16 cellular contexts compared by ENCODE assay signal in genomic region chr2:201110615-201111014, GRCh38. TPM values are rescaled to one million over a fixed set of nuclear protein-coding genes. Genes with fewer than 3 reads are reported as not detected.
A peak's percentile ranks its signal among the peaks of the same experiment; 100 is the strongest.
DNase-seq lines count a peak whose midpoint lies in the region; ATAC-seq and TF ChIP-seq lines count a peak whose summit lies in the region.
"Had no signal": no experiment of that assay in that cellular context is flagged by ENCODE, and none has a peak within 500 bp of the region (broad histone marks: within the 10 kb centered on the region; RNA-seq: fewer than 3 reads in every experiment).

No MANE protein-coding gene starts in this region.

- no peak overlapping the region for H4K5ac ChIP-seq in mesendoderm (ENCODE audit: low read length)

- H3K4me3 ChIP-seq in GM23338, result no peak overlapping the region
- no peak overlapping the region for H3K4me3 ChIP-seq in mesendoderm (ENCODE audit: low read length)
- H3K4me3 ChIP-seq in psoas muscle, result peak overlapping the region; percentile 6
- H3K4me3 ChIP-seq: HAP-1 had no signal

- no peak overlapping the region for H2BK5ac ChIP-seq in mesendoderm (ENCODE audit: low read length)

- no peaks in the 10 kb centered on the region for H3K36me3 ChIP-seq in GM23338 (ENCODE audit: insufficient read depth)
- H3K36me3 ChIP-seq in mesendoderm (ENCODE audit: control insufficient read depth, insufficient read depth, low read length), result no peaks in the 10 kb centered on the region
- H3K36me3 ChIP-seq in psoas muscle (ENCODE audit: insufficient read depth in 1 of 2, low read depth in 1 of 2), result no peaks in the 10 kb centered on the region
- H3K36me3 ChIP-seq: HAP-1 had no signal

- peaks cover 8% of the 10 kb centered on the region for H3K4me1 Mint-ChIP-seq in GM23338
- H3K4me1 Mint-ChIP-seq in activated naive CD4-positive, alpha-beta T cell treated with anti-CD3 and anti-CD28 coated beads, Interleukin-2, amount 10 ng/mL, durations not matched to agents 7 days and 5 days, result peaks cover 20% of the 10 kb centered on the region

- no peaks in the 10 kb centered on the region for H3K9me3 ChIP-seq in psoas muscle
- H3K9me3 ChIP-seq: HAP-1 had no signal

- H3K18ac ChIP-seq in mesendoderm (ENCODE audit: low read length), result no peak overlapping the region

- no peaks in the 10 kb centered on the region for H4K20me1 ChIP-seq in GM23338 (replicated peaks; ENCODE audit: insufficient read depth)

- H3K23ac ChIP-seq in mesendoderm (ENCODE audit: low read length), result no peak overlapping the region

- H3K27ac Mint-ChIP-seq in GM23338, result no peak overlapping the region
- no peak overlapping the region for H3K27ac Mint-ChIP-seq in activated naive CD4-positive, alpha-beta T cell treated with anti-CD3 and anti-CD28 coated beads, Interleukin-2, amount 10 ng/mL, durations not matched to agents 7 days and 5 days
- H3K27ac Mint-ChIP-seq: HFFc6 had no signal

- no peak overlapping the region for H2AK5ac ChIP-seq in mesendoderm (ENCODE audit: low read length)

- intact Hi-C loops in psoas muscle (cut with DNase I), result loop anchor here (5.0 kb wide), 2 partner anchors 38 to 52 kb away; partner anchors contain the start of genes HYCC2 (in 1 of the 2) and NDUFB3 (in 1 of the 2)

- no peak overlapping the region for H3K27ac ChIP-seq in GM23338 (ENCODE audit: low read depth)
- no peak overlapping the region for H3K27ac ChIP-seq in mesendoderm (ENCODE audit: low read depth, low read length)
- H3K27ac ChIP-seq in psoas muscle, result peak overlapping the region; percentile 85

- no peaks in the 10 kb centered on the region for H3K9me2 ChIP-seq in GM23338 (ENCODE audit: insufficient read depth)

- POLR2A ChIA-PET in GM10248 (lab: Yijun Ruan, JAX), result no interaction called here

- peaks cover 7% of the 10 kb centered on the region for H3K27me3 Mint-ChIP-seq in GM23338 (ENCODE audit: insufficient read depth, low read depth, poor library complexity)
- H3K27me3 Mint-ChIP-seq in activated naive CD4-positive, alpha-beta T cell treated with anti-CD3 and anti-CD28 coated beads, Interleukin-2, amount 10 ng/mL, durations not matched to agents 7 days and 5 days, result no peaks in the 10 kb centered on the region
- H3K27me3 Mint-ChIP-seq: CD4-positive, alpha-beta memory T cell had no signal

- H3K9ac ChIP-seq in mesendoderm (ENCODE audit: low read length), result no peak overlapping the region

- no peaks in the 10 kb centered on the region for H3K79me1 ChIP-seq in mesendoderm (ENCODE audit: low read length)

- ATAC-seq in GM23338, result no peak
- peak in 3 of 4 donors; percentile 73 to 85 (median 81) for ATAC-seq in psoas muscle
- ATAC-seq in GM18909 (IDR thresholded peaks at IDR 0.05; ENCODE audit: poor library complexity, unreplicated experiment), result no peak

- H2BK120ac ChIP-seq in mesendoderm (ENCODE audit: low read depth, low read length), result no peak overlapping the region

- no peak overlapping the region for H4K8ac ChIP-seq in mesendoderm (ENCODE audit: low read depth, low read length)

- peaks cover 9% of the 10 kb centered on the region for H3K9me3 Mint-ChIP-seq in GM23338
- no peaks in the 10 kb centered on the region for H3K9me3 Mint-ChIP-seq in activated naive CD4-positive, alpha-beta T cell treated with anti-CD3 and anti-CD28 coated beads, Interleukin-2, amount 10 ng/mL, durations not matched to agents 7 days and 5 days
- H3K9me3 Mint-ChIP-seq: HFFc6 had no signal

- H3K27me3 ChIP-seq in GM23338 (ENCODE audit: insufficient read depth) (no peaks in the 10 kb centered on the region), mesendoderm (ENCODE audit: insufficient read depth, low read length, poor library complexity) (no peaks in the 10 kb centered on the region), psoas muscle (ENCODE audit: insufficient read depth in 3 of 3, low read length in 2 of 3) (no peaks in the 10 kb centered on the region)

- no peak overlapping the region for H2AFZ ChIP-seq in GM23338

- no peak overlapping the region for H3K4me3 Mint-ChIP-seq in GM23338
- no peak overlapping the region for H3K4me3 Mint-ChIP-seq in activated naive CD4-positive, alpha-beta T cell treated with anti-CD3 and anti-CD28 coated beads, Interleukin-2, amount 10 ng/mL, durations not matched to agents 7 days and 5 days
- H3K4me3 Mint-ChIP-seq: CD4-positive, alpha-beta memory T cell; HFFc6 had no signal

- H3K4me2 ChIP-seq in GM23338, result peak overlapping the region; percentile 28; the same call in 1 of the 2 replicates
- no peak overlapping the region for H3K4me2 ChIP-seq in mesendoderm (ENCODE audit: low read length)

- H3K79me2 ChIP-seq in GM23338 (replicated peaks; ENCODE audit: insufficient read depth) (no peaks in the 10 kb centered on the region), mesendoderm (ENCODE audit: control insufficient read depth, insufficient read depth, low read length) (no peaks in the 10 kb centered on the region)

- no peak for TF ChIP-seq CTCF in GM23338 (conservative IDR thresholded peaks at IDR 0.05; ENCODE audit: low read depth in 2 of 2)
- TF ChIP-seq CTCF in psoas muscle (IDR thresholded peaks at IDR 0.05), result no peak
- no peak for TF ChIP-seq CTCF in GM10248 (IDR thresholded peaks at IDR 0.05; ENCODE audit: control extremely low read depth, extremely low read depth, low read depth, missing control alignments)

- H3F3A ChIP-seq in GM23338 (replicated peaks; ENCODE audit: low read depth), result peaks cover 4% of the 10 kb centered on the region; the same call in 1 of the 2 replicates

- no peak overlapping the region for H3K56ac ChIP-seq in mesendoderm (ENCODE audit: low read length)

- peak overlapping the region; percentile 55 for H3K4ac ChIP-seq in mesendoderm (ENCODE audit: low read depth, low read length)

- H3K4me1 ChIP-seq in GM23338 (ENCODE audit: insufficient read depth), result peaks cover 3% of the 10 kb centered on the region; the same call in 1 of the 2 replicates
- no peaks in the 10 kb centered on the region for H3K4me1 ChIP-seq in mesendoderm (ENCODE audit: control insufficient read depth, low read depth, low read length)
- H3K4me1 ChIP-seq in psoas muscle, result peaks cover 33% of the 10 kb centered on the region

- H3K36me3 Mint-ChIP-seq in GM23338 (ENCODE audit: low read depth), result peaks cover 4% of the 10 kb centered on the region; the same call in 1 of the 3 replicates
- peaks cover 10% of the 10 kb centered on the region for H3K36me3 Mint-ChIP-seq in activated naive CD4-positive, alpha-beta T cell treated with anti-CD3 and anti-CD28 coated beads, Interleukin-2, amount 10 ng/mL, durations not matched to agents 7 days and 5 days

- CTCF ChIA-PET in GM10248 (lab: Yijun Ruan, JAX), result interaction anchor here (1.3 to 1.6 kb wide), 2 partner anchors 20 to 205 kb away, joined by 3 to 4 read pairs; no protein-coding TSS in a partner anchor
- CTCF ChIA-PET in activated naive CD4-positive, alpha-beta T cell treated with anti-CD3 and anti-CD28 coated beads, Interleukin-2, amount 10 ng/mL, durations not matched to agents 7 days and 5 days (lab: Charles Lee), result interaction anchor here (1.0 kb wide), 1 partner anchor 67 kb away, joined by 3 read pairs; no protein-coding TSS in a partner anchor

- DNase-seq in GM23338 (ENCODE audit: low spot score) (no peak), mesendoderm (no peak), psoas muscle (no peak), GM10248 (ENCODE audit: extremely low spot score) (no peak)
- DNase-seq in activated naive CD4-positive, alpha-beta T cell treated with anti-CD3 and anti-CD28 coated beads, Interleukin-2, amount 10 ng/mL, durations not matched to agents 7 days and 5 days, result no peak
- DNase-seq: C1 segment of cervical spinal cord; Calu3; CD4-positive, alpha-beta memory T cell; COR-L47; DMS53; DMS79 treated with DMSO at 0.1 percent for 48 hours; GF-D8; GOT3; HFFc6 had no signal

- H2BK15ac ChIP-seq in mesendoderm (replicated peaks; ENCODE audit: low read depth), result no peak overlapping the region

TF ChIP-seq in GM23338, 12 proteins besides CTCF, POLR2A, EP300 and RAD21 (continues in another document):
- TF ChIP-seq EZH2 (IDR thresholded peaks at IDR 0.05; ENCODE audit: low read depth, unreplicated experiment), result no peak
- TF ChIP-seq JUNB (IDR thresholded peaks at IDR 0.05; ENCODE audit: unreplicated experiment), result no peak
- no peak for TF ChIP-seq EZH2phosphoT487 (IDR thresholded peaks at IDR 0.05; ENCODE audit: unreplicated experiment)

RNA-seq across cellular contexts. Expression of gene CFLAR, which starts 5.3 kb away (rescaled TPM):
- total RNA-seq in GM23338 (2014; rRNA removed; shearing (Covaris generic)), result 15.1 and 16.2 TPM in 2 replicates
- polyA plus RNA-seq in GM23338 (2016; fragmentation: Nextera tagmentation; extraction: Ambion mirVana) (10.0 and 10.1 TPM in 2 replicates), psoas muscle (100 to 1,000 TPM in 2 of 3 donors, 10 to 100 TPM in 1; 84.7 to 340 (median 239) TPM)
- 5.4 TPM for polyA plus RNA-seq in mesendoderm (2013, experiment 1 of 2)
- 5.5 TPM for polyA plus RNA-seq in mesendoderm (2013, experiment 2 of 2)
- 100 to 1,000 TPM; 180 to 358 (median 346) TPM for total RNA-seq in psoas muscle

RNA-seq across cellular contexts. Expression of gene NDUFB3, which starts 38.8 kb away (rescaled TPM):
- total RNA-seq in GM23338 (2014; rRNA removed; shearing (Covaris generic)), result 34.3 and 35.6 TPM in 2 replicates
- 199 and 230 TPM in 2 replicates for polyA plus RNA-seq in GM23338 (2016; fragmentation: Nextera tagmentation; extraction: Ambion mirVana)
- 98.6 TPM for polyA plus RNA-seq in mesendoderm (2013, experiment 1 of 2)
- polyA plus RNA-seq in mesendoderm (2013, experiment 2 of 2), result 101 TPM
- 100 to 1,000 TPM; 188 to 271 (median 261) TPM for total RNA-seq in psoas muscle
- polyA plus RNA-seq in psoas muscle, result 100 to 1,000 TPM; 200 to 255 (median 202) TPM

RNA-seq across cellular contexts. Expression of gene HYCC2, which starts 39.1 kb away (rescaled TPM):
- 4.8 and 5.5 TPM in 2 replicates for total RNA-seq in GM23338 (2014; rRNA removed; shearing (Covaris generic))
- polyA plus RNA-seq in GM23338 (2016; fragmentation: Nextera tagmentation; extraction: Ambion mirVana) (2.2 and 2.4 TPM in 2 replicates), psoas muscle (1 to 10 TPM; 1.7 to 5.2 (median 2.1) TPM)
- 4.1 TPM for polyA plus RNA-seq in mesendoderm (2013, experiment 1 of 2)
- 4.1 TPM for polyA plus RNA-seq in mesendoderm (2013, experiment 2 of 2)
- 1 to 10 TPM; 7.6 to 8.6 (median 8.1) TPM for total RNA-seq in psoas muscle

Comparison
In these comparisons a context has a peak if more than half of its experiments do, and no peak if none do; other contexts are left out.
1. ATAC-seq: peak in psoas muscle (3 of 4); none in GM23338 (single experiment) and GM18909 (single experiment).
2. RNA of gene CFLAR, which starts 5.3 kb away (total RNA-seq): 180 to 358 TPM in psoas muscle; 15.1 to 16.2 TPM in GM23338; every median in the first group is over 10 times any median in the second.